ENCODE assay signal across 26 cellular contexts in the genomic region with DNA sequence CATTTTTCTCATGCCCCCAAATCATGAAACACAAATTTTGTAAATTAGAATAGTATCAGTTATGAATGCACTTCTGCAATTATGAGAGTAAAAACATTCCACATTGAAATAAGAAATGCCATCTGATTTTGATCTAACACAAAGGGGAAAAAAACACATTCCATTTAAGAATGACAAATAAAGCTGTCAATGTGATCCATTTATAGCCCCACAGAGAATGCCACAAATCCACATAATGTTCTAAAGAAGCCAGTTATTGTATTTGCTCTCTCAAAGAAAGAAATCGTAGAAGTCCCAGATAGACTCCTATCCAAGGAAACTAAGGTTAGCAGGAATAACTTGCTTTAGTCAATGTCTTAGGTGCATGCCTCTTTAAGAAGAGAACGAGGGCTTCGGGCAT. TPM values are rescaled to one million over a fixed set of nuclear protein-coding genes. Genes with fewer than 3 reads are reported as not detected.
"Had no signal": no experiment of that assay in that cellular context is flagged by ENCODE, and none has a peak within 500 bp of the region (broad histone marks: within the 10 kb centered on the region; RNA-seq: fewer than 3 reads in every experiment).

No MANE protein-coding gene starts in this region.

- H3K9me3 ChIP-seq: Peyer's patch, SJCRH30 had no signal

- FAIRE-seq: astrocyte, TTC549 had no signal

- H3K4me3 ChIP-seq: Peyer's patch, SJCRH30 had no signal

- H3K27ac ChIP-seq: Peyer's patch, RWPE1, SJCRH30, VCaP had no signal

- H3K27me3 ChIP-seq: Peyer's patch, SJCRH30 had no signal

- H3K4me1 ChIP-seq: Peyer's patch, SJCRH30 had no signal

- DNase-seq: activated CD4-positive, alpha-beta memory T cell treated with anti-CD3 and anti-CD28 coated beads for 36 hours; activated CD4-positive, alpha-beta T cell treated with anti-CD3 and anti-CD28 coated beads, Interleukin-2, amount 10 ng/mL, durations not matched to agents 7 days and 5 days; activated CD4-positive, CD25-positive, alpha-beta regulatory T cell; activated CD8-positive, alpha-beta memory T cell treated with anti-CD3 and anti-CD28 coated beads for 24 hours; activated gamma-delta T cell; activated naive CD4-positive, alpha-beta T cell treated with anti-CD3 and anti-CD28 coated beads for 36 hours; activated T-cell treated with anti-CD3 and anti-CD28 coated beads for 4 hours; activated T-cell treated with anti-CD3 and anti-CD28 coated beads, Interleukin-2, amount 50 U/mL, for 48 hours; amygdala; NCI-H1048; NCI-H1417; NCI-H1694; NCI-H2029 treated with DMSO at 0.1 percent for 48 hours; NCI-H345; NCI-H510A treated with DMSO at 0.1 percent for 48 hours; NCI-H69; NK-92 treated with Interleukin-12 subunit alpha and Interleukin-12 subunit beta, amount 100 ng/mL, for 24 hours; OCI-M1; Peyer's patch; Right ventricle myocardium superior; SJCRH30; T-helper 9 cell had no signal

- H3K36me3 ChIP-seq: Peyer's patch, SJCRH30 had no signal

RNA-seq across cellular contexts. Expression of a gene that starts 48.7 kb away (rescaled TPM):
- total RNA-seq: activated CD4-positive, alpha-beta memory T cell treated with anti-CD3 and anti-CD28 coated beads for 36 hours; activated naive CD4-positive, alpha-beta T cell treated with anti-CD3 and anti-CD28 coated beads for 36 hours had no signal
